In genomic region chr2:234355798-234356365, GRCh38 we compare ENCODE assay signal across 23 cellular contexts.
A peak's percentile ranks its signal among the peaks of the same experiment; 100 is the strongest.
DNase-seq lines count a peak whose midpoint lies in the region; ATAC-seq and TF ChIP-seq lines count a peak whose summit lies in the region.
"Had no signal": no experiment of that assay in that cellular context is flagged by ENCODE, and none has a peak within 500 bp of the region (broad histone marks: within the 10 kb centered on the region; RNA-seq: fewer than 3 reads in every experiment).

No MANE protein-coding gene starts in this region.

- peaks cover 32% of the 10 kb centered on the region for H3K36me3 Mint-ChIP-seq in activated CD8-positive, alpha-beta memory T cell treated with anti-CD3 and anti-CD28 coated beads, Interleukin-2, amount 10 ng/mL, durations not matched to agents 7 days and 5 days

- H4K91ac ChIP-seq in neuronal stem cell (ENCODE audit: low read depth, low read length, poor library complexity): no peak overlapping the region

- H3K4me2 ChIP-seq in OCI-LY1 (ENCODE audit: low read length) (no peak overlapping the region), neuronal stem cell (ENCODE audit: insufficient read depth, low read length, poor library complexity, severe bottlenecking) (no peak overlapping the region)

- H3K9me2 ChIP-seq in OCI-LY1 (ENCODE audit: low read depth, low read length): no peaks in the 10 kb centered on the region

- H3K18ac ChIP-seq in neuronal stem cell (ENCODE audit: low read length): no peak overlapping the region

- H2BK120ac ChIP-seq in neuronal stem cell (ENCODE audit: low read depth, low read length): no peak overlapping the region

- H3K36me3 ChIP-seq in OCI-LY1 (ENCODE audit: insufficient read depth, low read length): no peaks in the 10 kb centered on the region
- H3K36me3 ChIP-seq in ectodermal cell (ENCODE audit: control insufficient read depth, insufficient read depth, low read length): no peaks in the 10 kb centered on the region
- no peaks in the 10 kb centered on the region for H3K36me3 ChIP-seq in neuronal stem cell (replicated peaks in 1 of 2; ENCODE audit: control insufficient read depth in 2 of 2, insufficient read depth in 2 of 2, low read length in 2 of 2)
- H3K36me3 ChIP-seq: heart right ventricle, left ventricle myocardium inferior, suprapubic skin, uterus had no signal

- H3K9me3 Mint-ChIP-seq in activated CD8-positive, alpha-beta memory T cell treated with anti-CD3 and anti-CD28 coated beads, Interleukin-2, amount 10 ng/mL, durations not matched to agents 7 days and 5 days (ENCODE audit: low read depth): peaks cover 7% of the 10 kb centered on the region

- H3K9ac ChIP-seq in OCI-LY1 (ENCODE audit: low read length) (no peak overlapping the region), neuronal stem cell (ENCODE audit: low read depth, low read length, poor library complexity) (no peak overlapping the region)

- peak overlapping the region; percentile 44 for H3K27ac Mint-ChIP-seq in activated CD8-positive, alpha-beta memory T cell treated with anti-CD3 and anti-CD28 coated beads, Interleukin-2, amount 10 ng/mL, durations not matched to agents 7 days and 5 days

- H3K27ac ChIP-seq in OCI-LY1 (ENCODE audit: low read depth, low read length, poor library complexity, severe bottlenecking): peak overlapping the region; percentile 73
- H3K27ac ChIP-seq in ectodermal cell (ENCODE audit: insufficient read depth, low read depth, low read length, poor library complexity, severe bottlenecking): peak overlapping the region; percentile 38
- peak overlapping the region; percentile 23 for H3K27ac ChIP-seq in neuronal stem cell (replicated peaks; ENCODE audit: low read length)
- H3K27ac ChIP-seq: epithelial cell of prostate, heart right ventricle, left ventricle myocardium inferior, psoas muscle, suprapubic skin, uterus had no signal

- no peak overlapping the region for H2AFZ ChIP-seq in OCI-LY1 (ENCODE audit: low read length)
- peak overlapping the region; percentile 49 for H2AFZ ChIP-seq in neuronal stem cell (ENCODE audit: low read length)

- H2BK5ac ChIP-seq in neuronal stem cell (ENCODE audit: low read length): no peak overlapping the region

- H3F3A ChIP-seq in OCI-LY1 (ENCODE audit: insufficient read depth, low read length): no peaks in the 10 kb centered on the region

- no peaks in the 10 kb centered on the region for H3K27me3 Mint-ChIP-seq in activated CD8-positive, alpha-beta memory T cell treated with anti-CD3 and anti-CD28 coated beads, Interleukin-2, amount 10 ng/mL, durations not matched to agents 7 days and 5 days

- CTCF ChIA-PET in activated CD8-positive, alpha-beta memory T cell treated with anti-CD3 and anti-CD28 coated beads, Interleukin-2, amount 10 ng/mL, durations not matched to agents 7 days and 5 days (lab: Charles Lee): interaction anchor here (1.1 kb wide), 1 partner anchor 56 kb away, joined by 3 read pairs; no protein-coding TSS in a partner anchor

- no peaks in the 10 kb centered on the region for H3K9me3 ChIP-seq in OCI-LY1 (ENCODE audit: low read length)
- H3K9me3 ChIP-seq in ectodermal cell (ENCODE audit: control insufficient read depth, low read length): no peaks in the 10 kb centered on the region
- peaks cover 0 to 2% of the 10 kb centered on the region in 2 donors for H3K9me3 ChIP-seq in neuronal stem cell (replicated peaks in 1 of 2; ENCODE audit: control insufficient read depth in 2 of 2, insufficient read depth in 1 of 2, low read depth in 1 of 2, low read length in 2 of 2)
- H3K9me3 ChIP-seq: suprapubic skin, uterus had no signal

- peaks cover 23% of the 10 kb centered on the region for H3K4me1 ChIP-seq in OCI-LY1 (ENCODE audit: insufficient read depth, low read length, severe bottlenecking)
- peaks cover 21% of the 10 kb centered on the region for H3K4me1 ChIP-seq in ectodermal cell (ENCODE audit: control insufficient read depth, insufficient read depth, low read length)
- peaks cover 9 to 14% of the 10 kb centered on the region in 2 donors for H3K4me1 ChIP-seq in neuronal stem cell (ENCODE audit: control insufficient read depth in 2 of 2, insufficient read depth in 1 of 2, low read depth in 1 of 2, low read length in 2 of 2)
- H3K4me1 ChIP-seq: heart right ventricle, left ventricle myocardium inferior, psoas muscle, suprapubic skin, uterus had no signal

- no peaks in the 10 kb centered on the region for H4K20me1 ChIP-seq in OCI-LY1 (ENCODE audit: insufficient read depth, low read length)

- no peak overlapping the region for H4K8ac ChIP-seq in neuronal stem cell (ENCODE audit: low read depth, low read length)

- no peaks in the 10 kb centered on the region for H3K79me2 ChIP-seq in OCI-LY1 (ENCODE audit: insufficient read depth, low read length)

- H2BK12ac ChIP-seq in neuronal stem cell (ENCODE audit: low read length): no peak overlapping the region

- TF ChIP-seq CTCF in OCI-LY1 (IDR thresholded peaks at IDR 0.05; ENCODE audit: low read length): no peak

- no peak overlapping the region for H3K4me3 Mint-ChIP-seq in activated CD8-positive, alpha-beta memory T cell treated with anti-CD3 and anti-CD28 coated beads, Interleukin-2, amount 10 ng/mL, durations not matched to agents 7 days and 5 days

- H2BK15ac ChIP-seq in neuronal stem cell (ENCODE audit: low read length): no peak overlapping the region

- no peak overlapping the region for H3K23ac ChIP-seq in neuronal stem cell (ENCODE audit: low read depth, low read length, poor library complexity)

- peaks cover 1% of the 10 kb centered on the region for H3K79me1 ChIP-seq in neuronal stem cell (ENCODE audit: low read depth, low read length)

- no peak for DNase-seq in activated CD8-positive, alpha-beta memory T cell treated with anti-CD3 and anti-CD28 coated beads, Interleukin-2, amount 10 ng/mL, durations not matched to agents 7 days and 5 days
- no peak for DNase-seq in activated CD8-positive, alpha-beta memory T cell treated with anti-CD3 and anti-CD28 coated beads for 24 hours
- DNase-seq in neuronal stem cell (ENCODE audit: low spot score): no peak
- DNase-seq in activated gamma-delta T cell (lab: John Stamatoyannopoulos, UW): no peak
- no peak for DNase-seq in NCI-H1694 treated with DMSO at 0.1 percent for 48 hours (lab: John Stamatoyannopoulos, UW)
- no peak for DNase-seq in EL
- DNase-seq: ACHN; activated naive CD4-positive, alpha-beta T cell; C1 segment of cervical spinal cord; dermis blood vessel endothelial cell; heart right ventricle; left ventricle myocardium inferior; NCI-H1436 treated with DMSO at 0.1 percent for 48 hours; NCI-H2227 treated with DMSO at 0.1 percent for 48 hours; NCI-H748 treated with DMSO at 0.1 percent for 48 hours; OCI-M1; psoas muscle; Right ventricle myocardium superior; uterus had no signal

- H3K4me3 ChIP-seq in OCI-LY1 (ENCODE audit: low read depth, low read length, poor library complexity, severe bottlenecking): no peak overlapping the region
- H3K4me3 ChIP-seq in ectodermal cell (ENCODE audit: insufficient read depth, low read depth, low read length): no peak overlapping the region
- H3K4me3 ChIP-seq in neuronal stem cell (ENCODE audit: low read length in 2 of 2): no peak overlapping the region
- H3K4me3 ChIP-seq: heart right ventricle, left ventricle myocardium inferior, psoas muscle, suprapubic skin, uterus had no signal

- no peak overlapping the region for H3K4ac ChIP-seq in neuronal stem cell (ENCODE audit: low read length)

- H3K27me3 ChIP-seq in OCI-LY1 (ENCODE audit: insufficient read depth, low read length): no peaks in the 10 kb centered on the region
- no peaks in the 10 kb centered on the region for H3K27me3 ChIP-seq in ectodermal cell (ENCODE audit: control insufficient read depth, insufficient read depth, low read length, poor library complexity, severe bottlenecking)
- no peaks in the 10 kb centered on the region for H3K27me3 ChIP-seq in neuronal stem cell (ENCODE audit: control insufficient read depth in 3 of 3, insufficient read depth in 3 of 3, low read depth in 1 of 3, low read length in 3 of 3)
- H3K27me3 ChIP-seq: suprapubic skin, uterus had no signal

- no peak for ATAC-seq in activated CD8-positive, alpha-beta memory T cell treated with anti-CD3 and anti-CD28 coated beads, Interleukin-2, amount 10 ng/mL, durations not matched to agents 7 days and 5 days
- ATAC-seq: heart right ventricle, psoas muscle had no signal

- whole genome bisulfite sequencing in ectodermal cell, 2 experiments: 60 to 68% methylated on average over 6 of the region's 6 CpGs
- WGBS in neuronal stem cell (ENCODE audit: extremely low coverage in 2 of 2, insufficient read length in 2 of 2, insufficient replicate concordance in 1 of 2), 2 donors: no CpG with 5 or more reads among the region's 6 CpGs

- H3K14ac ChIP-seq in neuronal stem cell (ENCODE audit: low read length): no peak overlapping the region

- no peak overlapping the region for H2AK5ac ChIP-seq in neuronal stem cell (ENCODE audit: low read depth, low read length)

- peaks cover 24% of the 10 kb centered on the region for H3K4me1 Mint-ChIP-seq in activated CD8-positive, alpha-beta memory T cell treated with anti-CD3 and anti-CD28 coated beads, Interleukin-2, amount 10 ng/mL, durations not matched to agents 7 days and 5 days

Comparison
In these comparisons a context has a peak if more than half of its experiments do, and no peak if none do; other contexts are left out.
1. H3K27ac ChIP-seq: peak in every context shown above with its lines; median percentile 73 in OCI-LY1; 38 in ectodermal cell; 23 in neuronal stem cell.